ENCODE assay signal across 25 cellular contexts in genomic region chr4:173044340-173044739, GRCh38.
"Had no signal": no experiment of that assay in that cellular context is flagged by ENCODE, and none has a peak within 500 bp of the region (broad histone marks: within the 10 kb centered on the region; RNA-seq: fewer than 3 reads in every experiment).

No MANE protein-coding gene starts in this region.

- DNase-seq: activated CD4-positive, alpha-beta memory T cell treated with anti-CD3 and anti-CD28 coated beads for 36 hours; activated CD4-positive, alpha-beta T cell treated with anti-CD3 and anti-CD28 coated beads for 36 hours; activated CD4-positive, alpha-beta T cell treated with anti-CD3 and anti-CD28 coated beads, Interleukin-2, amount 10 ng/mL, durations not matched to agents 24 days and 14 days; activated CD4-positive, CD25-positive, alpha-beta regulatory T cell; activated CD4-positive, CD25-positive, alpha-beta regulatory T cell treated with anti-CD3 and anti-CD28 coated beads, Interleukin-2, amount 50 U/mL, for 72 hours; activated CD8-positive, alpha-beta memory T cell treated with anti-CD3 and anti-CD28 coated beads, Interleukin-2, amount 10 ng/mL, durations not matched to agents 7 days and 5 days; activated CD8-positive, alpha-beta memory T cell treated with anti-CD3 and anti-CD28 coated beads, Interleukin-2, amount 50 U/mL, for 4 hours; activated CD8-positive, alpha-beta T cell treated with anti-CD3 and anti-CD28 coated beads, Interleukin-2, amount 10 ng/mL, durations not matched to agents 7 days and 5 days; activated gamma-delta T cell; activated naive CD4-positive, alpha-beta T cell; activated naive CD4-positive, alpha-beta T cell treated with anti-CD3 and anti-CD28 coated beads, Interleukin-2, amount 10 ng/mL, durations not matched to agents 7 days and 5 days; activated naive CD8-positive, alpha-beta T cell treated with anti-CD3 and anti-CD28 coated beads, Interleukin-2, amount 10 ng/mL, durations not matched to agents 7 days and 5 days; activated T-cell treated with anti-CD3 and anti-CD28 coated beads, Interleukin-2, amount 50 U/mL, for 24 hours; activated T-cell treated with anti-CD3 and anti-CD28 coated beads, Interleukin-2, amount 50 U/mL, for 72 hours; anterior cingulate cortex; caudate nucleus; colonic mucosa; effector CD8-positive, alpha-beta T cell; foreskin fibroblast; gastrocnemius medialis; glutamatergic neuron; heart left ventricle; T-helper 2 cell; WERI-Rb-1 had no signal

- H3K4me3 ChIP-seq: colonic mucosa, gastrocnemius medialis, heart left ventricle had no signal

- H3K36me3 ChIP-seq: colonic mucosa, gastrocnemius medialis, heart left ventricle, WERI-Rb-1 had no signal

- H3K27me3 ChIP-seq: colonic mucosa, gastrocnemius medialis, heart left ventricle had no signal

- H3K9me3 ChIP-seq: colonic mucosa, gastrocnemius medialis, heart left ventricle had no signal

- H3K27ac ChIP-seq: colonic mucosa, gastrocnemius medialis, heart left ventricle, WERI-Rb-1 had no signal

- FAIRE-seq: astrocyte had no signal
